In the genomic region with DNA sequence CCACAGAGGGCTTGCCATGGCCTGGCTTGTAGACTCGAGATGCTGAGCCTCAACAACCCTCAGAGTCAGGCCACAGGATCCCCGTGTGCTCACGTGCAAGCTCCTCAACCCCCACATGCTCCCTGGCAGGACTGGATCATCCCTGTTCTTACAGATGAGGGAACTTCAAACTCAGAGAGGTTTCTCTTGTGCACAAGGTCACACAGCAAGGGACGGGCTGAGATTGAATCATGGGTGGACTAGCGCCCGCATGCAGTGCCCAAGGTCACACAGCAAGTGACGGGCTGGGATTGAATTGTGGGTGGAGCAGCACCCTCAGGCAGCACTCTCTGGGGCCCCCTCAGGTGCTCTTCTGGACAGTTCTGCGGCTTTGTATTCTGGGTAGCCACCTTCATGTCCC, we compare ENCODE assay signal across 16 cellular contexts.
DNase-seq lines count a peak whose midpoint lies in the region; ATAC-seq and TF ChIP-seq lines count a peak whose summit lies in the region.
"Had no signal": no experiment of that assay in that cellular context is flagged by ENCODE, and none has a peak within 500 bp of the region (broad histone marks: within the 10 kb centered on the region; RNA-seq: fewer than 3 reads in every experiment).

No MANE protein-coding gene starts in this region.

- H3K79me1 ChIP-seq in neuronal stem cell (ENCODE audit: low read depth, low read length): peaks cover 4% of the 10 kb centered on the region

- H3K36me3 ChIP-seq in neuronal stem cell (replicated peaks in 1 of 2; ENCODE audit: control insufficient read depth in 2 of 2, insufficient read depth in 2 of 2, low read length in 2 of 2): no peaks in the 10 kb centered on the region
- peaks cover 4 to 88% of the 10 kb centered on the region in 2 donors for H3K36me3 ChIP-seq in psoas muscle (ENCODE audit: insufficient read depth in 1 of 2, low read depth in 1 of 2)
- H3K36me3 ChIP-seq: BLaER1 treated with 17β-estradiol and CSF1 and Interleukin-3, amounts not matched to agents 10 nM and 100 nM had no signal

- H2BK5ac ChIP-seq in neuronal stem cell (ENCODE audit: low read length): no peak overlapping the region

- H3K4me1 ChIP-seq in neuronal stem cell (ENCODE audit: control insufficient read depth in 2 of 2, insufficient read depth in 1 of 2, low read depth in 1 of 2, low read length in 2 of 2): peaks cover 0 to 4% of the 10 kb centered on the region in 2 donors
- H3K4me1 ChIP-seq in psoas muscle: no peaks in the 10 kb centered on the region
- H3K4me1 ChIP-seq: A549, Caco-2 had no signal

- intact Hi-C loops in Right ventricle myocardium superior (cut with DNase I) (no loop called here), left ventricle myocardium superior (cut with micrococcal nuclease) (no loop called here), psoas muscle (cut with DNase I) (no loop called here)

- no peak overlapping the region for H3K4me3 ChIP-seq in neuronal stem cell (ENCODE audit: low read length in 2 of 2)
- H3K4me3 ChIP-seq in psoas muscle: no peak overlapping the region
- H3K4me3 ChIP-seq: A549; BLaER1 treated with 17β-estradiol and CSF1 and Interleukin-3, amounts not matched to agents 10 nM and 100 nM had no signal

- H4K8ac ChIP-seq in neuronal stem cell (ENCODE audit: low read depth, low read length): no peak overlapping the region

- no peak overlapping the region for H4K91ac ChIP-seq in neuronal stem cell (ENCODE audit: low read depth, low read length, poor library complexity)

- DNase-seq in Right ventricle myocardium superior: peak; percentile 13
- no peak for DNase-seq in left ventricle myocardium superior
- DNase-seq in neuronal stem cell (ENCODE audit: low spot score): no peak
- DNase-seq in psoas muscle: no peak
- DNase-seq in NCI-H2196 (lab: John Stamatoyannopoulos, UW; ENCODE audit: unreplicated experiment): no peak
- DNase-seq: AML-193; Caco-2; Calu3; CD4-positive, alpha-beta T cell; CD8-positive, alpha-beta T cell; DMS79 treated with DMSO at 0.1 percent for 48 hours; GF-D8 had no signal

- H2BK120ac ChIP-seq in neuronal stem cell (ENCODE audit: low read depth, low read length): no peak overlapping the region

- H3K27me3 ChIP-seq in neuronal stem cell (ENCODE audit: control insufficient read depth in 3 of 3, insufficient read depth in 3 of 3, low read depth in 1 of 3, low read length in 3 of 3) (peaks cover 0 to 15% (median 0%) of the 10 kb centered on the region in 3 experiments), psoas muscle (ENCODE audit: insufficient read depth in 3 of 3, low read length in 2 of 3) (no peaks in the 10 kb centered on the region)
- H3K27me3 ChIP-seq: BLaER1 treated with 17β-estradiol and CSF1 and Interleukin-3, amounts not matched to agents 10 nM and 100 nM had no signal

- WGBS in neuronal stem cell (ENCODE audit: extremely low coverage in 2 of 2, insufficient read length in 2 of 2, insufficient replicate concordance in 1 of 2), 2 donors: no CpG with 5 or more reads among the region's 8 CpGs
- WGBS in psoas muscle, 3 donors: 88 to 93% (median 93%) methylated on average over 8 of the region's 8 CpGs

- no peak overlapping the region for H3K18ac ChIP-seq in neuronal stem cell (ENCODE audit: low read length)

- TF ChIP-seq CTCF in psoas muscle (IDR thresholded peaks at IDR 0.05): no peak

- H3K4ac ChIP-seq in neuronal stem cell (ENCODE audit: low read length): no peak overlapping the region

- no peak overlapping the region for H2AFZ ChIP-seq in neuronal stem cell (ENCODE audit: low read length)

- no peak overlapping the region for H2AK5ac ChIP-seq in neuronal stem cell (ENCODE audit: low read depth, low read length)

- no peak overlapping the region for H2BK12ac ChIP-seq in neuronal stem cell (ENCODE audit: low read length)

- no peak overlapping the region for H3K4me2 ChIP-seq in neuronal stem cell (ENCODE audit: insufficient read depth, low read length, poor library complexity, severe bottlenecking)
- H3K4me2 ChIP-seq: A549; BLaER1 treated with 17β-estradiol and CSF1 and Interleukin-3, amounts not matched to agents 10 nM and 100 nM had no signal

- peak overlapping the region; percentile 28 for H3K14ac ChIP-seq in neuronal stem cell (ENCODE audit: low read length)

- H3K23ac ChIP-seq in neuronal stem cell (ENCODE audit: low read depth, low read length, poor library complexity): peak overlapping the region; percentile 58

- H3K9ac ChIP-seq in neuronal stem cell (ENCODE audit: low read depth, low read length, poor library complexity): no peak overlapping the region
- H3K9ac ChIP-seq: BLaER1 treated with 17β-estradiol and CSF1 and Interleukin-3, amounts not matched to agents 10 nM and 100 nM had no signal

- H3K9me3 ChIP-seq in neuronal stem cell (replicated peaks in 1 of 2; ENCODE audit: control insufficient read depth in 2 of 2, insufficient read depth in 1 of 2, low read depth in 1 of 2, low read length in 2 of 2): peaks cover 0 to under 1% of the 10 kb centered on the region in 2 donors
- no peaks in the 10 kb centered on the region for H3K9me3 ChIP-seq in psoas muscle
- H3K9me3 ChIP-seq: A549; BLaER1 treated with 17β-estradiol and CSF1 and Interleukin-3, amounts not matched to agents 10 nM and 100 nM; Caco-2 had no signal

- H3K27ac ChIP-seq in neuronal stem cell (replicated peaks; ENCODE audit: low read length) (no peak overlapping the region), psoas muscle (no peak overlapping the region)
- H3K27ac ChIP-seq: 22Rv1; A549; BLaER1 treated with 17β-estradiol and CSF1 and Interleukin-3, amounts not matched to agents 10 nM and 100 nM; C4-2B had no signal

- no peak for ATAC-seq in Right ventricle myocardium superior (ENCODE audit: poor library complexity)
- ATAC-seq in left ventricle myocardium superior: no peak
- ATAC-seq in psoas muscle: peak in 3 of 4 donors; percentile 1 to 14 (median 11)
- ATAC-seq: CD8-positive, alpha-beta T cell had no signal

- no peak overlapping the region for H2BK15ac ChIP-seq in neuronal stem cell (ENCODE audit: low read length)

Comparison
In these comparisons a context has a peak if more than half of its experiments do, and no peak if none do; other contexts are left out.
1. ATAC-seq: peak in psoas muscle (3 of 4); none in Right ventricle myocardium superior (single experiment) and left ventricle myocardium superior (single experiment).